In genomic region chr6:4102687-4103244, GRCh38 we compare ENCODE assay signal across 1 cellular context.
A peak's percentile ranks its signal among the peaks of the same experiment; 100 is the strongest.
TF ChIP-seq lines count a peak whose summit lies in the region.

No MANE protein-coding gene starts in this region.

TF ChIP-seq in HepG2, 621 proteins besides CTCF, POLR2A, EP300 and RAD21 (continued from another document and continues in another):
- TF ChIP-seq ZNF781 (CRISPR knock-in tag; IDR thresholded peaks at IDR 0.05; ENCODE audit: borderline replicate concordance, not compliant biosample characterization) (peak; percentile 77), NFIC (IDR thresholded peaks at IDR 0.05; ENCODE audit: low read length) (peak; percentile 85), NAIF1 (CRISPR knock-in tag; IDR thresholded peaks at IDR 0.05; ENCODE audit: borderline replicate concordance) (peak; percentile 76; the same call in 1 of the 2 replicates), NR2F1 (CRISPR knock-in tag; IDR thresholded peaks at IDR 0.05) (peak; percentile 88 to 94), ZNF577 (CRISPR knock-in tag; IDR thresholded peaks at IDR 0.05; ENCODE audit: borderline replicate concordance, low read depth) (no peak), ZNF496 (CRISPR knock-in tag; IDR thresholded peaks at IDR 0.05; ENCODE audit: insufficient replicate concordance) (no peak), ZHX2 (IDR thresholded peaks at IDR 0.05; ENCODE audit: low read depth) (no peak), ZHX2 (CRISPR knock-in tag; IDR thresholded peaks at IDR 0.05; ENCODE audit: borderline replicate concordance) (no peak), ZKSCAN5 (CRISPR knock-in tag; IDR thresholded peaks at IDR 0.05) (no peak), ATAD3A (CRISPR knock-in tag; IDR thresholded peaks at IDR 0.05) (no peak), PLSCR1 (CRISPR knock-in tag; IDR thresholded peaks at IDR 0.05; ENCODE audit: borderline replicate concordance) (no peak; the same call in 1 of the 2 replicates), RFXAP (CRISPR knock-in tag; IDR thresholded peaks at IDR 0.05; ENCODE audit: borderline replicate concordance) (no peak), TP53 (CRISPR knock-in tag; conservative IDR thresholded peaks at IDR 0.05) (no peak), ZNF512 (CRISPR knock-in tag; IDR thresholded peaks at IDR 0.05) (no peak), KDM5A (IDR thresholded peaks at IDR 0.05; ENCODE audit: borderline replicate concordance, low read length) (no peak), RFX3 (CRISPR knock-in tag; IDR thresholded peaks at IDR 0.05) (no peak), NR3C1 (CRISPR knock-in tag; IDR thresholded peaks at IDR 0.05) (no peak), SRSF4 (IDR thresholded peaks at IDR 0.05; ENCODE audit: low read depth, low read length, poor library complexity, severe bottlenecking) (no peak), RORA (CRISPR knock-in tag; IDR thresholded peaks at IDR 0.05) (no peak), SMAD9 (CRISPR knock-in tag; IDR thresholded peaks at IDR 0.05) (no peak), HMG20B (CRISPR knock-in tag; conservative IDR thresholded peaks at IDR 0.05) (peak; percentile 92; the same call in 1 of the 2 replicates), WIZ (CRISPR knock-in tag; IDR thresholded peaks at IDR 0.05) (no peak), ISX (CRISPR knock-in tag; conservative IDR thresholded peaks at IDR 0.05) (no peak), MTA1 (CRISPR knock-in tag; IDR thresholded peaks at IDR 0.05; ENCODE audit: borderline replicate concordance) (peak; percentile 97), HNF1B (CRISPR knock-in tag; IDR thresholded peaks at IDR 0.05) (peak; percentile 86), ZNF589 (CRISPR knock-in tag; conservative IDR thresholded peaks at IDR 0.05) (peak; percentile 93), ZSCAN25 (CRISPR knock-in tag; IDR thresholded peaks at IDR 0.05) (peak; percentile 63; the same call in 1 of the 2 replicates), TFDP2 (CRISPR knock-in tag; IDR thresholded peaks at IDR 0.05) (peak; percentile 58; the same call in 1 of the 2 replicates), TRIM24 (CRISPR knock-in tag; IDR thresholded peaks at IDR 0.05) (no peak), MAFG (CRISPR knock-in tag; IDR thresholded peaks at IDR 0.05) (no peak), FOXA3 (CRISPR knock-in tag; IDR thresholded peaks at IDR 0.05) (peak; percentile 98), GPN1 (CRISPR knock-in tag; IDR thresholded peaks at IDR 0.05; ENCODE audit: borderline replicate concordance) (no peak), ARNT (IDR thresholded peaks at IDR 0.05) (no peak), SAFB2 (CRISPR knock-in tag; IDR thresholded peaks at IDR 0.05; ENCODE audit: borderline replicate concordance, low read depth) (no peak; the same call in 1 of the 2 replicates), ZNF574 (CRISPR knock-in tag; IDR thresholded peaks at IDR 0.05) (peak; percentile 86), TRAFD1 (CRISPR knock-in tag; IDR thresholded peaks at IDR 0.05; ENCODE audit: borderline replicate concordance) (0 out of 2 replicates have a peak, but pooled peaks have one; percentile 52), SIN3B (IDR thresholded peaks at IDR 0.05; ENCODE audit: low read length) (no peak), BRD4 (CRISPR knock-in tag; IDR thresholded peaks at IDR 0.05) (no peak), ZBTB8A (CRISPR knock-in tag; IDR thresholded peaks at IDR 0.05; ENCODE audit: borderline replicate concordance, low read depth) (no peak), PRMT3 (CRISPR knock-in tag; IDR thresholded peaks at IDR 0.05; ENCODE audit: borderline replicate concordance, low read depth) (no peak), ZNF547 (CRISPR knock-in tag; IDR thresholded peaks at IDR 0.05) (no peak), PHF8 (CRISPR knock-in tag; IDR thresholded peaks at IDR 0.05) (peak; percentile 66), ZBTB20 (CRISPR knock-in tag; IDR thresholded peaks at IDR 0.05; ENCODE audit: borderline replicate concordance, low read depth) (peak; percentile 99), XRCC5 (optimal IDR thresholded peaks at IDR 0.05; ENCODE audit: low read length) (no peak), PLRG1 (conservative IDR thresholded peaks at IDR 0.05) (no peak), FOXP1 (IDR thresholded peaks at IDR 0.05) (peak; percentile 45; the same call in 1 of the 2 replicates), FOXP1 (CRISPR knock-in tag; IDR thresholded peaks at IDR 0.05) (peak; percentile 97), MLLT10 (CRISPR knock-in tag; IDR thresholded peaks at IDR 0.05) (no peak), ETV5 (CRISPR knock-in tag; IDR thresholded peaks at IDR 0.05; ENCODE audit: borderline replicate concordance) (peak; percentile 78), MTA3 (CRISPR knock-in tag; IDR thresholded peaks at IDR 0.05) (no peak), ZMAT3 (CRISPR knock-in tag; conservative IDR thresholded peaks at IDR 0.05) (peak; percentile 74; the same call in 1 of the 2 replicates), ADNP (CRISPR knock-in tag; IDR thresholded peaks at IDR 0.05) (no peak), KLF9 (CRISPR knock-in tag; IDR thresholded peaks at IDR 0.05; ENCODE audit: low read depth) (peak; percentile 78; the same call in 1 of the 2 replicates)
